ENCODE assay signal across 23 cellular contexts in the genomic region with DNA sequence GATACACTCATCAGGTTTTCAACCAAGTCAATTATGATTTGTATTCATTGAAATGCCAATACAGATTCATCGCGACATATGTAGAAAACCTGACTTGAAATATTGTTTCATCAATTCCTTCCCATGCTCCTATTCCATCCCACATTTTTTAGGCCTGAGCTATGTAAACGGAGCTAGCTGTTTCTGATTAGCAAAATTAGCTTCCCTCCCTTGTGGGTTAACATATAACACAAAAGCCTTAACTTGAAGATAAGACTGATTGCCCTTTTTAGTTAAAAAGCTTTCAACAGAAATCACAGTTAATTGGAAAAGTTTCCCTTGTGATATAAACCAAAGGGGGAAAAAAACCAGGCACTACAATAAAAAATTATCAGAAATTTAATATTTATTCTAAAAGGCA. TPM values are rescaled to one million over a fixed set of nuclear protein-coding genes. Genes with fewer than 3 reads are reported as not detected.
DNase-seq lines count a peak whose midpoint lies in the region; ATAC-seq and TF ChIP-seq lines count a peak whose summit lies in the region.
"Had no signal": no experiment of that assay in that cellular context is flagged by ENCODE, and none has a peak within 500 bp of the region (broad histone marks: within the 10 kb centered on the region; RNA-seq: fewer than 3 reads in every experiment).

No MANE protein-coding gene starts in this region.

- no peaks in the 10 kb centered on the region for H3K36me3 ChIP-seq in SJCRH30
- H3K36me3 ChIP-seq: BE2C, BLaER1 had no signal

- H3K27me3 ChIP-seq in SJCRH30 = no peaks in the 10 kb centered on the region
- H3K27me3 ChIP-seq: BE2C, BLaER1 had no signal

- DNase-seq in AG09319 (ENCODE audit: extremely low read depth, low read depth) = peak; percentile 22
- peak; percentile 74 for DNase-seq in fibroblast of peridontal ligament (ENCODE audit: extremely low read depth)
- DNase-seq in NCI-H187 (lab: John Stamatoyannopoulos, UW) = no peak
- DNase-seq in SJCRH30 = no peak
- DNase-seq: BE2C; C1 segment of cervical spinal cord; CD4-positive, alpha-beta memory T cell; CD4-positive, CD25-positive, alpha-beta regulatory T cell; CD8-positive, alpha-beta memory T cell; COR-L47; DMS 273 treated with DMSO at 0.1 percent for 48 hours; DMS153; DMS53; DMS79; DND-41; EL; GDM1 had no signal

- no peak for TF ChIP-seq CTCF in AG09319 (IDR thresholded peaks at IDR 0.05; ENCODE audit: low read depth, low read length)

- no peak overlapping the region for H3K27ac ChIP-seq in SJCRH30
- H3K27ac ChIP-seq: 22Rv1, A549, BLaER1 had no signal

- no peak overlapping the region for H3K4me3 ChIP-seq in SJCRH30
- H3K4me3 ChIP-seq: A549, BLaER1, GM12878 had no signal

- H3K9me3 ChIP-seq in SJCRH30 (replicated peaks) = no peaks in the 10 kb centered on the region
- H3K9me3 ChIP-seq: A549, BE2C, BLaER1 had no signal

- H3K4me1 ChIP-seq in SJCRH30 = no peaks in the 10 kb centered on the region
- H3K4me1 ChIP-seq: A549, BLaER1 had no signal

- ATAC-seq in SK-N-SH treated with all-trans-retinoic acid at 6 μM for 48 hours (peak; percentile 56), HG03521 (IDR thresholded peaks at IDR 0.05; ENCODE audit: unreplicated experiment) (no peak)
- ATAC-seq: A549, GM12878 had no signal

TF ChIP-seq in SK-N-SH treated with all-trans-retinoic acid at 6 μM for 48 hours, 23 proteins besides CTCF, POLR2A, EP300 and RAD21:
- TF ChIP-seq RARB (CRISPR knock-in tag; IDR thresholded peaks at IDR 0.05) (no peak), ZFP3 (CRISPR knock-in tag; IDR thresholded peaks at IDR 0.05) (no peak), ARNTL (CRISPR knock-in tag; IDR thresholded peaks at IDR 0.05; ENCODE audit: borderline replicate concordance, low read depth) (no peak), ESRRG (CRISPR knock-in tag; IDR thresholded peaks at IDR 0.05) (no peak), PPARA (CRISPR knock-in tag; IDR thresholded peaks at IDR 0.05; ENCODE audit: borderline replicate concordance) (no peak), ZNF8 (CRISPR knock-in tag; IDR thresholded peaks at IDR 0.05) (no peak), OSR1 (CRISPR knock-in tag; IDR thresholded peaks at IDR 0.05) (no peak), ISL1 (CRISPR knock-in tag; IDR thresholded peaks at IDR 0.05) (no peak), GLIS3 (CRISPR knock-in tag; IDR thresholded peaks at IDR 0.05) (no peak), TCF4 (CRISPR knock-in tag; IDR thresholded peaks at IDR 0.05; ENCODE audit: borderline replicate concordance) (no peak)
- TF ChIP-seq, protein P1, sequence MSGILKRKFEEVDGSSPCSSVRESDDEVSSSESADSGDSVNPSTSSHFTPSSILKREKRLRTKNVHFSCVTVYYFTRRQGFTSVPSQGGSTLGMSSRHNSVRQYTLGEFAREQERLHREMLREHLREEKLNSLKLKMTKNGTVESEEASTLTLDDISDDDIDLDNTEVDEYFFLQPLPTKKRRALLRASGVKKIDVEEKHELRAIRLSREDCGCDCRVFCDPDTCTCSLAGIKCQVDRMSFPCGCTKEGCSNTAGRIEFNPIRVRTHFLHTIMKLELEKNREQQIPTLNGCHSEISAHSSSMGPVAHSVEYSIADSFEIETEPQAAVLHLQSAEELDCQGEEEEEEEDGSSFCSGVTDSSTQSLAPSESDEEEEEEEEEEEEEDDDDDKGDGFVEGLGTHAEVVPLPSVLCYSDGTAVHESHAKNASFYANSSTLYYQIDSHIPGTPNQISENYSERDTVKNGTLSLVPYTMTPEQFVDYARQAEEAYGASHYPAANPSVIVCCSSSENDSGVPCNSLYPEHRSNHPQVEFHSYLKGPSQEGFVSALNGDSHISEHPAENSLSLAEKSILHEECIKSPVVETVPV (CRISPR knock-in tag; IDR thresholded peaks at IDR 0.05) = no peak
- TF ChIP-seq, protein P2, sequence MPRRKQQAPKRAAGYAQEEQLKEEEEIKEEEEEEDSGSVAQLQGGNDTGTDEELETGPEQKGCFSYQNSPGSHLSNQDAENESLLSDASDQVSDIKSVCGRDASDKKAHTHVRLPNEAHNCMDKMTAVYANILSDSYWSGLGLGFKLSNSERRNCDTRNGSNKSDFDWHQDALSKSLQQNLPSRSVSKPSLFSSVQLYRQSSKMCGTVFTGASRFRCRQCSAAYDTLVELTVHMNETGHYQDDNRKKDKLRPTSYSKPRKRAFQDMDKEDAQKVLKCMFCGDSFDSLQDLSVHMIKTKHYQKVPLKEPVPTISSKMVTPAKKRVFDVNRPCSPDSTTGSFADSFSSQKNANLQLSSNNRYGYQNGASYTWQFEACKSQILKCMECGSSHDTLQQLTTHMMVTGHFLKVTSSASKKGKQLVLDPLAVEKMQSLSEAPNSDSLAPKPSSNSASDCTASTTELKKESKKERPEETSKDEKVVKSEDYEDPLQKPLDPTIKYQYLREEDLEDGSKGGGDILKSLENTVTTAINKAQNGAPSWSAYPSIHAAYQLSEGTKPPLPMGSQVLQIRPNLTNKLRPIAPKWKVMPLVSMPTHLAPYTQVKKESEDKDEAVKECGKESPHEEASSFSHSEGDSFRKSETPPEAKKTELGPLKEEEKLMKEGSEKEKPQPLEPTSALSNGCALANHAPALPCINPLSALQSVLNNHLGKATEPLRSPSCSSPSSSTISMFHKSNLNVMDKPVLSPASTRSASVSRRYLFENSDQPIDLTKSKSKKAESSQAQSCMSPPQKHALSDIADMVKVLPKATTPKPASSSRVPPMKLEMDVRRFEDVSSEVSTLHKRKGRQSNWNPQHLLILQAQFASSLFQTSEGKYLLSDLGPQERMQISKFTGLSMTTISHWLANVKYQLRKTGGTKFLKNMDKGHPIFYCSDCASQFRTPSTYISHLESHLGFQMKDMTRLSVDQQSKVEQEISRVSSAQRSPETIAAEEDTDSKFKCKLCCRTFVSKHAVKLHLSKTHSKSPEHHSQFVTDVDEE (CRISPR knock-in tag; IDR thresholded peaks at IDR 0.05) = no peak

RNA-seq across cellular contexts. Expression of a gene that starts 32.8 kb away (rescaled TPM):
- 5.2 and 5.7 TPM in 2 replicates for total RNA-seq in SJCRH30 (2014; rRNA removed; shearing (Covaris generic))
- total RNA-seq: CD4-positive, alpha-beta memory T cell; CD8-positive, alpha-beta memory T cell; GM12878 had no signal

Comparison
In these comparisons a context has a peak if more than half of its experiments do, and no peak if none do; other contexts are left out.
1. DNase-seq: peak in AG09319 (single experiment) and fibroblast of peridontal ligament (single experiment); none in NCI-H187 (0 of 2) and SJCRH30 (0 of 2).